ENCODE assay signal across 17 cellular contexts in genomic region chr10:132279873-132280645, GRCh38.
"Had no signal": no experiment of that assay in that cellular context is flagged by ENCODE, and none has a peak within 500 bp of the region (broad histone marks: within the 10 kb centered on the region; RNA-seq: fewer than 3 reads in every experiment).

No MANE protein-coding gene starts in this region.

- H3K4me3 ChIP-seq: adrenal gland, cardiac muscle cell, thyroid gland, uterus had no signal

- H3K9me3 Mint-ChIP-seq: activated naive CD4-positive, alpha-beta T cell treated with anti-CD3 and anti-CD28 coated beads, Interleukin-2, amount 50 U/mL, for 72 hours; naive thymus-derived CD4-positive, alpha-beta T cell had no signal

- H3K27me3 ChIP-seq: adrenal gland, thyroid gland, uterus had no signal

- H3K27ac ChIP-seq: adrenal gland, cardiac muscle cell, thyroid gland, uterus had no signal

- H3K27ac Mint-ChIP-seq: activated naive CD4-positive, alpha-beta T cell treated with anti-CD3 and anti-CD28 coated beads, Interleukin-2, amount 50 U/mL, for 72 hours; activated T-cell treated with anti-CD3 and anti-CD28 coated beads, Interleukin-2, amount 50 U/mL, for 72 hours had no signal

- H3K9me3 ChIP-seq: adrenal gland, thyroid gland, uterus had no signal

- H3K36me3 Mint-ChIP-seq: naive thymus-derived CD4-positive, alpha-beta T cell had no signal

- H3K27me3 Mint-ChIP-seq: naive thymus-derived CD4-positive, alpha-beta T cell had no signal

- ATAC-seq: activated naive CD4-positive, alpha-beta T cell treated with anti-CD3 and anti-CD28 coated beads, Interleukin-2, amount 50 U/mL, for 72 hours; activated T-cell treated with anti-CD3 and anti-CD28 coated beads, Interleukin-2, amount 50 U/mL, for 72 hours; naive thymus-derived CD4-positive, alpha-beta T cell had no signal

- DNase-seq: activated CD4-positive, alpha-beta T cell treated with anti-CD3 and anti-CD28 coated beads for 48 hours; activated CD4-positive, CD25-positive, alpha-beta regulatory T cell; activated CD8-positive, alpha-beta memory T cell treated with anti-CD3 and anti-CD28 coated beads for 24 hours; activated CD8-positive, alpha-beta memory T cell treated with anti-CD3 and anti-CD28 coated beads, Interleukin-2, amount 50 U/mL, for 48 hours; activated effector memory CD4-positive, alpha-beta T cell treated with anti-CD3 and anti-CD28 coated beads, Interleukin-2, amount 50 U/mL, for 16 hours; activated T-cell treated with anti-CD3 and anti-CD28 coated beads, Interleukin-2, amount 50 U/mL, for 72 hours; adrenal gland; mesendoderm; naive thymus-derived CD4-positive, alpha-beta T cell; stimulated activated CD4-positive, alpha-beta T cell treated with anti-CD3 and anti-CD28 coated beads, Interleukin-2, amount 100 ng/mL, for 24 hours; stimulated activated naive CD4-positive, alpha-beta T cell treated with Interleukin-2 at 50 U/mL for 16 hours; T-helper 1 cell; T1000; thyroid gland; uterus had no signal

- H3K4me1 ChIP-seq: adrenal gland, thyroid gland, uterus had no signal

- H3K4me3 Mint-ChIP-seq: activated T-cell treated with anti-CD3 and anti-CD28 coated beads, Interleukin-2, amount 50 U/mL, for 72 hours; naive thymus-derived CD4-positive, alpha-beta T cell had no signal

- H3K36me3 ChIP-seq: adrenal gland, cardiac muscle cell, thyroid gland, uterus had no signal
